Comparison of ENCODE assay signal across 2 cellular contexts in the genomic region with DNA sequence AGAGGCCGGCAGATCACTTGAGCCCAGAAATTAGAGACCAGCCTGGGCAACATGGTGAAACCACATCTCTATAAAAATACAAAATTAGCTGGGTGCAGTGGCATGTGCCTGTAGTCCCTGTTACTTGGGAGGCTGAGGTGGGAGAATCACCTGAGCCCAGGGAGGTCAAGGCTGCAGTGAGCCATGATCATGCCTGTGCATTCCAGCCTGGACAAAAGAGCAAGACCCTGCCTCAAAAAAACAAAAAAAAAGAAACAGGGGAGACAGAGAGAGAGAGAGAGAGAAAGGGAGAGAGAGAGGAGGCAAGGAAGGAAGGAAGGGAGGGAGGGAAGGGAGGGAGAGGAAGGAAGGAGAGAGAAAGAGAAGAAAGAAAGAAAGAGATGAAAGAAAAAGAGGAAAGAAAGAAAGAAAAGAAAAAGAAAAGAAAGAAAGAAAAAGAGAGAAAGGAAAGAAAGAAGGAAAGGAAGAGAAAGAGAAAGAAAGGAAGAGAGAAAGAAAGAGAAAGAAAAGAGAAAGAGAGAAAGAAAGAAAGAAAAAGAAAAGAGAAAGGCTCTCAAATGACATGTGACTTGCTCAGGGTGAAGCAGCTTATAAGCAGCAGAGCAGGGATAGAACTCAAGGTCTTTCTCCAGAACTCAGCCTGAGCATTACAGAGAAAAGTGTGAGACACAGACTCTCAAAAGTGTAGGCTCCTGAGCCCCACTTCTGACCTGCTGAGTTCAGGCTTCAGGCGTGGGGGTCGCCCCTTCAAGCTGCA.
TF ChIP-seq lines count a peak whose summit lies in the region.

No MANE protein-coding gene starts in this region.

TF ChIP-seq in A549, 52 proteins besides CTCF, POLR2A, EP300 and RAD21:
- no peak for TF ChIP-seq HOXA7 (CRISPR knock-in tag; IDR thresholded peaks at IDR 0.05)
- no peak for TF ChIP-seq ZSCAN20 (CRISPR knock-in tag; IDR thresholded peaks at IDR 0.05)
- no peak for TF ChIP-seq RCOR1 (IDR thresholded peaks at IDR 0.05; ENCODE audit: low read depth, low read length)
- no peak for TF ChIP-seq RARB (CRISPR knock-in tag; IDR thresholded peaks at IDR 0.05)

TF ChIP-seq in GM12878, 131 proteins besides CTCF, POLR2A, EP300 and RAD21:
- TF ChIP-seq ZSCAN29 (IDR thresholded peaks at IDR 0.05) (no peak), GATAD2B (conservative IDR thresholded peaks at IDR 0.05; ENCODE audit: low read depth) (no peak), NFYA (IDR thresholded peaks at IDR 0.05; ENCODE audit: borderline replicate concordance, low read depth, low read length) (no peak), ZNF687 (IDR thresholded peaks at IDR 0.05) (0 out of 2 replicates have a peak, but pooled peaks have one; percentile 40), POU2F2 (IDR thresholded peaks at IDR 0.05; ENCODE audit: borderline replicate concordance, low read depth, low read length) (no peak), SUZ12 (IDR thresholded peaks at IDR 0.05; ENCODE audit: unreplicated experiment) (no peak), PRDM15 (CRISPR knock-in tag; IDR thresholded peaks at IDR 0.05) (no peak), PAX5 (IDR thresholded peaks at IDR 0.05; ENCODE audit: borderline replicate concordance, low read depth, low read length) (no peak), SMARCA5 (IDR thresholded peaks at IDR 0.05) (no peak), FOXM1 (IDR thresholded peaks at IDR 0.05; ENCODE audit: low read depth, low read length) (no peak), BCL3 (IDR thresholded peaks at IDR 0.05; ENCODE audit: borderline replicate concordance, insufficient read depth, low read depth, low read length, poor library complexity, severe bottlenecking) (no peak), ZNF274 (IDR thresholded peaks at IDR 0.05; ENCODE audit: insufficient read depth, insufficient read length) (no peak), KAT2A (conservative IDR thresholded peaks at IDR 0.05; ENCODE audit: control insufficient read depth, low read depth, low read length) (no peak), E2F8 (IDR thresholded peaks at IDR 0.05; ENCODE audit: low read depth, partially characterized antibody) (no peak), POLR2AphosphoS5 (IDR thresholded peaks at IDR 0.05; ENCODE audit: low read length) (peak; percentile 65; the same call in 1 of the 2 replicates), NBN (IDR thresholded peaks at IDR 0.05) (peak; percentile 54), RAD51 (IDR thresholded peaks at IDR 0.05) (peak; percentile 83), RBBP5 (conservative IDR thresholded peaks at IDR 0.05) (no peak), ZNF622 (IDR thresholded peaks at IDR 0.05) (no peak), PAX8 (IDR thresholded peaks at IDR 0.05) (no peak), MTA2 (IDR thresholded peaks at IDR 0.05; ENCODE audit: low read depth) (peak; percentile 75)
- TF ChIP-seq, protein P1, sequence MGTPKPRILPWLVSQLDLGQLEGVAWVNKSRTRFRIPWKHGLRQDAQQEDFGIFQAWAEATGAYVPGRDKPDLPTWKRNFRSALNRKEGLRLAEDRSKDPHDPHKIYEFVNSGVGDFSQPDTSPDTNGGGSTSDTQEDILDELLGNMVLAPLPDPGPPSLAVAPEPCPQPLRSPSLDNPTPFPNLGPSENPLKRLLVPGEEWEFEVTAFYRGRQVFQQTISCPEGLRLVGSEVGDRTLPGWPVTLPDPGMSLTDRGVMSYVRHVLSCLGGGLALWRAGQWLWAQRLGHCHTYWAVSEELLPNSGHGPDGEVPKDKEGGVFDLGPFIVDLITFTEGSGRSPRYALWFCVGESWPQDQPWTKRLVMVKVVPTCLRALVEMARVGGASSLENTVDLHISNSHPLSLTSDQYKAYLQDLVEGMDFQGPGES (IDR thresholded peaks at IDR 0.05) = no peak
- TF ChIP-seq, protein P2, sequence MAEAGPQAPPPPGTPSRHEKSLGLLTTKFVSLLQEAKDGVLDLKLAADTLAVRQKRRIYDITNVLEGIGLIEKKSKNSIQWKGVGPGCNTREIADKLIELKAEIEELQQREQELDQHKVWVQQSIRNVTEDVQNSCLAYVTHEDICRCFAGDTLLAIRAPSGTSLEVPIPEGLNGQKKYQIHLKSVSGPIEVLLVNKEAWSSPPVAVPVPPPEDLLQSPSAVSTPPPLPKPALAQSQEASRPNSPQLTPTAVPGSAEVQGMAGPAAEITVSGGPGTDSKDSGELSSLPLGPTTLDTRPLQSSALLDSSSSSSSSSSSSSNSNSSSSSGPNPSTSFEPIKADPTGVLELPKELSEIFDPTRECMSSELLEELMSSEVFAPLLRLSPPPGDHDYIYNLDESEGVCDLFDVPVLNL (IDR thresholded peaks at IDR 0.05; ENCODE audit: low read depth, low read length) = no peak
- TF ChIP-seq, protein P3, sequence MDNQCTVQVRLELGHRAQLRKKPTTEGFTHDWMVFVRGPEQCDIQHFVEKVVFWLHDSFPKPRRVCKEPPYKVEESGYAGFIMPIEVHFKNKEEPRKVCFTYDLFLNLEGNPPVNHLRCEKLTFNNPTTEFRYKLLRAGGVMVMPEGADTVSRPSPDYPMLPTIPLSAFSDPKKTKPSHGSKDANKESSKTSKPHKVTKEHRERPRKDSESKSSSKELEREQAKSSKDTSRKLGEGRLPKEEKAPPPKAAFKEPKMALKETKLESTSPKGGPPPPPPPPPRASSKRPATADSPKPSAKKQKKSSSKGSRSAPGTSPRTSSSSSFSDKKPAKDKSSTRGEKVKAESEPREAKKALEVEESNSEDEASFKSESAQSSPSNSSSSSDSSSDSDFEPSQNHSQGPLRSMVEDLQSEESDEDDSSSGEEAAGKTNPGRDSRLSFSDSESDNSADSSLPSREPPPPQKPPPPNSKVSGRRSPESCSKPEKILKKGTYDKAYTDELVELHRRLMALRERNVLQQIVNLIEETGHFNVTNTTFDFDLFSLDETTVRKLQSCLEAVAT (IDR thresholded peaks at IDR 0.05) = peak; percentile 40
